8 cellular contexts compared by ENCODE assay signal in the genomic region with DNA sequence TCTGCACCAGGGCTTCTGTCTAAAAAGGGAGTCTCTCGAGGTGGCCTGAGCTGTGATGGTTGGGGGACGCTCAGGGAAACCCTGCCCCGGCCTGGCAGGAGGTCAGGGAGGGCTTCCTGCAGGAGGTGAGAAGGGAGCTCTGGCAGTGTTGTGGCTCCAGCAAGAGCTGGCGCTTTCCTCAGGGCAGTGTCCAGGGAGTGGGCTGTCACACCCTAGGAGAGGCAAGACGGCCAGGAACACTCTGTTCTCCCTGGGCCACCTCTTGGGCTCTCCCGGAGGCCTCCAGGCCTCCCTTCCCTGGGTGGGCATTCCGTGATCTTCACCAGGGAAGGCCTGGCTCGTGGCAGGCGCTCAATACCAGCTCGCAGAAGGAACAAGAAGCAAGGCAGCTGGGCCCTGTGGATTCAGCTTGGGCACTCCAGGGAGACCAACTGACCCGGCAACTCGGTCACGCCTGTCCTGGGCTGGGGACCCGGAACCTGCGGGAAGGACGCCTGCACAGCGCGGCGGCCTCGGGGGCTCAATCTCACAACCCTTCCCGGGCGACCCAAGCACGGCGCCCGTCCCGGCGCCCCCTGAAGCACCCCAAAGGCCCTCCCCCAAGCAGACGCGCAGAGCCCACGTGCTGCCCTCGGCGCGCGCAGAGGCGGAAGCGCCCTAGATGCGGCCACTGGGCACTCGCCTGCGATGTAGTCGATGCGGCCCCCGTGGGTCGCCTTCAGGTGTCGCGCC.
A peak's percentile ranks its signal among the peaks of the same experiment; 100 is the strongest.
DNase-seq lines count a peak whose midpoint lies in the region; ATAC-seq and TF ChIP-seq lines count a peak whose summit lies in the region.

No MANE protein-coding gene starts in this region.

- H3K27me3 Mint-ChIP-seq in activated T-cell treated with anti-CD3 and anti-CD28 coated beads, Interleukin-2, amount 50 U/mL, for 24 hours: no peaks in the 10 kb centered on the region
- no peaks in the 10 kb centered on the region for H3K27me3 Mint-ChIP-seq in stimulated activated naive CD8-positive, alpha-beta T cell treated with anti-CD3 and anti-CD28 coated beads, Interleukin-15, Interleukin-2, amounts not matched to agents 100 ng/mL and 50 ng/mL, for 24 hours

- no peaks in the 10 kb centered on the region for H3K27me3 ChIP-seq in mucosa of stomach (ENCODE audit: control insufficient read depth, insufficient read depth, low read length)

- peak; percentile 79 for TF ChIP-seq POLR2A in GM19099 (IDR thresholded peaks at IDR 0.05; ENCODE audit: extremely low read depth, insufficient read length, low read depth)
- no peak for TF ChIP-seq POLR2A in erythroblast (IDR thresholded peaks at IDR 0.05; ENCODE audit: low read length)

- H3K36me3 ChIP-seq in mucosa of stomach (ENCODE audit: control insufficient read depth, insufficient read depth, low read length): no peaks in the 10 kb centered on the region

- H3K9ac ChIP-seq in mucosa of stomach (ENCODE audit: low read length): peak overlapping the region; percentile 78

- peaks cover 29% of the 10 kb centered on the region for H3K4me1 ChIP-seq in mucosa of stomach (ENCODE audit: control insufficient read depth, insufficient read depth, low read length)

- no peaks in the 10 kb centered on the region for H3K9me3 ChIP-seq in mucosa of stomach (ENCODE audit: control insufficient read depth, low read length)

- peaks cover 33% of the 10 kb centered on the region for H3K4me1 Mint-ChIP-seq in activated T-cell treated with anti-CD3 and anti-CD28 coated beads, Interleukin-2, amount 50 U/mL, for 24 hours (ENCODE audit: low read depth)
- peaks cover 25% of the 10 kb centered on the region for H3K4me1 Mint-ChIP-seq in stimulated activated naive CD8-positive, alpha-beta T cell treated with anti-CD3 and anti-CD28 coated beads, Interleukin-15, Interleukin-2, amounts not matched to agents 100 ng/mL and 50 ng/mL, for 24 hours (ENCODE audit: low read depth)

- H3K4me3 ChIP-seq in mucosa of stomach (ENCODE audit: low read length): peak overlapping the region; percentile 43

- DNase-seq in CD1c-positive myeloid dendritic cell (ENCODE audit: extremely low spot score): peak; percentile 77
- peak; percentile 32 for DNase-seq in NCI-H526 treated with DMSO at 0.1 percent for 48 hours (lab: John Stamatoyannopoulos, UW)
- DNase-seq in activated T-cell treated with anti-CD3 and anti-CD28 coated beads, Interleukin-2, amount 50 U/mL, for 24 hours: no peak
- peak; percentile 79 to 83 for DNase-seq in erythroblast (lab: John Stamatoyannopoulos, UW)

- peak overlapping the region; percentile 93 for H3K4me3 Mint-ChIP-seq in activated T-cell treated with anti-CD3 and anti-CD28 coated beads, Interleukin-2, amount 50 U/mL, for 24 hours
- H3K4me3 Mint-ChIP-seq in stimulated activated naive CD8-positive, alpha-beta T cell treated with anti-CD3 and anti-CD28 coated beads, Interleukin-15, Interleukin-2, amounts not matched to agents 100 ng/mL and 50 ng/mL, for 24 hours: peak overlapping the region; percentile 89

- peak; percentile 47 for ATAC-seq in HG03175 (IDR thresholded peaks at IDR 0.05; ENCODE audit: unreplicated experiment)

- H3K27ac Mint-ChIP-seq in activated T-cell treated with anti-CD3 and anti-CD28 coated beads, Interleukin-2, amount 50 U/mL, for 24 hours: peak overlapping the region; percentile 98
- peak overlapping the region; percentile 94 for H3K27ac Mint-ChIP-seq in stimulated activated naive CD8-positive, alpha-beta T cell treated with anti-CD3 and anti-CD28 coated beads, Interleukin-15, Interleukin-2, amounts not matched to agents 100 ng/mL and 50 ng/mL, for 24 hours

- peaks cover 53% of the 10 kb centered on the region for H3K36me3 Mint-ChIP-seq in activated T-cell treated with anti-CD3 and anti-CD28 coated beads, Interleukin-2, amount 50 U/mL, for 24 hours (ENCODE audit: low read depth)
- peaks cover 24% of the 10 kb centered on the region for H3K36me3 Mint-ChIP-seq in stimulated activated naive CD8-positive, alpha-beta T cell treated with anti-CD3 and anti-CD28 coated beads, Interleukin-15, Interleukin-2, amounts not matched to agents 100 ng/mL and 50 ng/mL, for 24 hours (ENCODE audit: low read depth)

- no peaks in the 10 kb centered on the region for H3K9me3 Mint-ChIP-seq in activated T-cell treated with anti-CD3 and anti-CD28 coated beads, Interleukin-2, amount 50 U/mL, for 24 hours
- H3K9me3 Mint-ChIP-seq in stimulated activated naive CD8-positive, alpha-beta T cell treated with anti-CD3 and anti-CD28 coated beads, Interleukin-15, Interleukin-2, amounts not matched to agents 100 ng/mL and 50 ng/mL, for 24 hours: no peaks in the 10 kb centered on the region
